Comparison of ENCODE assay signal across 25 cellular contexts in genomic region chr11:116314012-116314411, GRCh38.
"Had no signal": no experiment of that assay in that cellular context is flagged by ENCODE, and none has a peak within 500 bp of the region (broad histone marks: within the 10 kb centered on the region; RNA-seq: fewer than 3 reads in every experiment).

No MANE protein-coding gene starts in this region.

- H3K4me3 ChIP-seq: adrenal gland, breast epithelium, K562, PC-9 had no signal

- DNase-seq: activated CD4-positive, alpha-beta memory T cell treated with anti-CD3 and anti-CD28 coated beads for 36 hours; activated CD4-positive, alpha-beta T cell treated with anti-CD3 and anti-CD28 coated beads, Interleukin-2, amount 10 ng/mL, durations not matched to agents 7 days and 5 days; activated CD4-positive, CD25-positive, alpha-beta regulatory T cell; activated gamma-delta T cell; activated naive CD4-positive, alpha-beta T cell treated with anti-CD3 and anti-CD28 coated beads, Interleukin-2, amount 10 ng/mL, durations not matched to agents 7 days and 5 days; activated naive CD8-positive, alpha-beta T cell treated with anti-CD3 and anti-CD28 coated beads for 36 hours; activated T-cell treated with anti-CD3 and anti-CD28 coated beads for 4 hours; activated T-cell treated with anti-CD3 and anti-CD28 coated beads, Interleukin-2, amount 50 U/mL, for 48 hours; adrenal gland; anterior cingulate cortex; caudate nucleus; Karpas-422; MM.1S; NCI-H1436; NCI-H2029 treated with DMSO at 0.1 percent for 48 hours; NCI-H510A; NCI-H526 treated with DMSO at 0.1 percent for 48 hours; NCI-H82; PC-9; SHP77 treated with DMSO at 0.1 percent for 48 hours; T-helper 17 cell; T-helper 9 cell had no signal

- H3K27ac Mint-ChIP-seq: activated CD4-positive, alpha-beta memory T cell treated with anti-CD3 and anti-CD28 coated beads for 36 hours; activated CD4-positive, alpha-beta T cell treated with anti-CD3 and anti-CD28 coated beads, Interleukin-2, amount 10 ng/mL, durations not matched to agents 7 days and 5 days; activated naive CD4-positive, alpha-beta T cell treated with anti-CD3 and anti-CD28 coated beads, Interleukin-2, amount 10 ng/mL, durations not matched to agents 7 days and 5 days; activated naive CD8-positive, alpha-beta T cell treated with anti-CD3 and anti-CD28 coated beads for 36 hours; activated T-helper 17 cell treated with anti-CD3 and anti-CD28 coated beads, Interleukin-2, amount 50 U/mL, for 72 hours; T-helper 17 cell had no signal

- H3K4me1 Mint-ChIP-seq: activated CD4-positive, alpha-beta T cell treated with anti-CD3 and anti-CD28 coated beads, Interleukin-2, amount 10 ng/mL, durations not matched to agents 7 days and 5 days; activated naive CD4-positive, alpha-beta T cell treated with anti-CD3 and anti-CD28 coated beads, Interleukin-2, amount 10 ng/mL, durations not matched to agents 7 days and 5 days; activated naive CD8-positive, alpha-beta T cell treated with anti-CD3 and anti-CD28 coated beads for 36 hours; activated T-helper 17 cell treated with anti-CD3 and anti-CD28 coated beads, Interleukin-2, amount 50 U/mL, for 72 hours; T-helper 17 cell had no signal

- H3K9me3 ChIP-seq: adrenal gland, breast epithelium had no signal

- H3K4me1 ChIP-seq: breast epithelium had no signal

- H3K4me3 Mint-ChIP-seq: activated CD4-positive, alpha-beta memory T cell treated with anti-CD3 and anti-CD28 coated beads for 36 hours; activated CD4-positive, alpha-beta T cell treated with anti-CD3 and anti-CD28 coated beads, Interleukin-2, amount 10 ng/mL, durations not matched to agents 7 days and 5 days; activated naive CD4-positive, alpha-beta T cell treated with anti-CD3 and anti-CD28 coated beads, Interleukin-2, amount 10 ng/mL, durations not matched to agents 7 days and 5 days; activated naive CD8-positive, alpha-beta T cell treated with anti-CD3 and anti-CD28 coated beads for 36 hours; activated T-helper 17 cell treated with anti-CD3 and anti-CD28 coated beads, Interleukin-2, amount 50 U/mL, for 72 hours; T-helper 17 cell had no signal

- H3K36me3 ChIP-seq: adrenal gland, breast epithelium had no signal

- ATAC-seq: activated T-helper 17 cell treated with anti-CD3 and anti-CD28 coated beads, Interleukin-2, amount 50 U/mL, for 72 hours; K562; T-helper 17 cell had no signal

- H3K27me3 ChIP-seq: adrenal gland, breast epithelium had no signal

- H3K9me3 Mint-ChIP-seq: activated CD4-positive, alpha-beta memory T cell treated with anti-CD3 and anti-CD28 coated beads for 36 hours; activated CD4-positive, alpha-beta T cell treated with anti-CD3 and anti-CD28 coated beads, Interleukin-2, amount 10 ng/mL, durations not matched to agents 7 days and 5 days; activated naive CD4-positive, alpha-beta T cell treated with anti-CD3 and anti-CD28 coated beads, Interleukin-2, amount 10 ng/mL, durations not matched to agents 7 days and 5 days; activated naive CD8-positive, alpha-beta T cell treated with anti-CD3 and anti-CD28 coated beads for 36 hours had no signal

- H3K27me3 Mint-ChIP-seq: activated naive CD4-positive, alpha-beta T cell treated with anti-CD3 and anti-CD28 coated beads, Interleukin-2, amount 10 ng/mL, durations not matched to agents 7 days and 5 days had no signal

- H3K27ac ChIP-seq: adrenal gland, breast epithelium, PC-9 had no signal
